Comparison of ENCODE assay signal across 17 cellular contexts in genomic region chrX:17601816-17602215, GRCh38.
"Had no signal": no experiment of that assay in that cellular context is flagged by ENCODE, and none has a peak within 500 bp of the region (broad histone marks: within the 10 kb centered on the region; RNA-seq: fewer than 3 reads in every experiment).

No MANE protein-coding gene starts in this region.

- H3K27me3 ChIP-seq: gastroesophageal sphincter, upper lobe of right lung had no signal

- H3K9me3 Mint-ChIP-seq: activated CD4-positive, alpha-beta memory T cell treated with anti-CD3 and anti-CD28 coated beads, Interleukin-2, amount 10 ng/mL, durations not matched to agents 7 days and 5 days; activated naive CD8-positive, alpha-beta T cell treated with anti-CD3 and anti-CD28 coated beads for 36 hours; activated T-cell treated with anti-CD3 and anti-CD28 coated beads, Interleukin-2, amount 50 U/mL, for 72 hours; naive thymus-derived CD8-positive, alpha-beta T cell; T-cell had no signal

- H3K4me1 ChIP-seq: upper lobe of right lung had no signal

- H3K27ac Mint-ChIP-seq: activated CD4-positive, alpha-beta memory T cell treated with anti-CD3 and anti-CD28 coated beads, Interleukin-2, amount 10 ng/mL, durations not matched to agents 7 days and 5 days; activated CD4-positive, alpha-beta T cell treated with anti-CD3 and anti-CD28 coated beads for 36 hours; activated naive CD8-positive, alpha-beta T cell treated with anti-CD3 and anti-CD28 coated beads for 36 hours; activated T-cell treated with anti-CD3 and anti-CD28 coated beads, Interleukin-2, amount 50 U/mL, for 72 hours; naive thymus-derived CD8-positive, alpha-beta T cell; T-cell had no signal

- H3K27ac ChIP-seq: gastroesophageal sphincter, psoas muscle, upper lobe of right lung, VCaP had no signal

- H3K36me3 Mint-ChIP-seq: activated naive CD8-positive, alpha-beta T cell treated with anti-CD3 and anti-CD28 coated beads for 36 hours; naive thymus-derived CD8-positive, alpha-beta T cell; T-cell had no signal

- H3K9me3 ChIP-seq: gastroesophageal sphincter, mucosa of descending colon, psoas muscle, upper lobe of right lung had no signal

- H3K4me3 Mint-ChIP-seq: activated CD4-positive, alpha-beta memory T cell treated with anti-CD3 and anti-CD28 coated beads, Interleukin-2, amount 10 ng/mL, durations not matched to agents 7 days and 5 days; activated CD4-positive, alpha-beta T cell treated with anti-CD3 and anti-CD28 coated beads for 36 hours; activated naive CD8-positive, alpha-beta T cell treated with anti-CD3 and anti-CD28 coated beads for 36 hours; activated T-cell treated with anti-CD3 and anti-CD28 coated beads, Interleukin-2, amount 50 U/mL, for 72 hours; naive thymus-derived CD8-positive, alpha-beta T cell; T-cell had no signal

- H3K4me3 ChIP-seq: gastroesophageal sphincter, mucosa of descending colon, psoas muscle, upper lobe of right lung had no signal

- DNase-seq: activated CD4-positive, alpha-beta memory T cell treated with anti-CD3 and anti-CD28 coated beads, Interleukin-2, amount 10 ng/mL, durations not matched to agents 7 days and 5 days; activated CD4-positive, alpha-beta T cell treated with anti-CD3 and anti-CD28 coated beads for 36 hours; activated gamma-delta T cell treated with Interleukin-2 at 50 U/mL for 16 hours; activated naive CD8-positive, alpha-beta T cell treated with anti-CD3 and anti-CD28 coated beads for 36 hours; activated T-cell treated with anti-CD3 and anti-CD28 coated beads, Interleukin-2, amount 50 U/mL, for 72 hours; anterior cingulate cortex; left cardiac atrium; mucosa of descending colon; naive thymus-derived CD8-positive, alpha-beta T cell; psoas muscle; stimulated activated CD4-positive, alpha-beta T cell treated with anti-CD3 and anti-CD28 coated beads, Interleukin-2, amount 100 ng/mL, for 24 hours; stimulated activated naive CD4-positive, alpha-beta T cell; substantia nigra; T-cell; upper lobe of right lung had no signal

- ATAC-seq: activated CD4-positive, alpha-beta T cell treated with anti-CD3 and anti-CD28 coated beads for 36 hours; activated T-cell treated with anti-CD3 and anti-CD28 coated beads, Interleukin-2, amount 50 U/mL, for 72 hours; left cardiac atrium; mucosa of descending colon; naive thymus-derived CD8-positive, alpha-beta T cell; psoas muscle; T-cell; upper lobe of right lung had no signal

- H3K4me1 Mint-ChIP-seq: activated CD4-positive, alpha-beta memory T cell treated with anti-CD3 and anti-CD28 coated beads, Interleukin-2, amount 10 ng/mL, durations not matched to agents 7 days and 5 days; activated CD4-positive, alpha-beta T cell treated with anti-CD3 and anti-CD28 coated beads for 36 hours; naive thymus-derived CD8-positive, alpha-beta T cell; T-cell had no signal

- H3K36me3 ChIP-seq: gastroesophageal sphincter, upper lobe of right lung had no signal
